ENCODE assay signal across 25 cellular contexts in the genomic region with DNA sequence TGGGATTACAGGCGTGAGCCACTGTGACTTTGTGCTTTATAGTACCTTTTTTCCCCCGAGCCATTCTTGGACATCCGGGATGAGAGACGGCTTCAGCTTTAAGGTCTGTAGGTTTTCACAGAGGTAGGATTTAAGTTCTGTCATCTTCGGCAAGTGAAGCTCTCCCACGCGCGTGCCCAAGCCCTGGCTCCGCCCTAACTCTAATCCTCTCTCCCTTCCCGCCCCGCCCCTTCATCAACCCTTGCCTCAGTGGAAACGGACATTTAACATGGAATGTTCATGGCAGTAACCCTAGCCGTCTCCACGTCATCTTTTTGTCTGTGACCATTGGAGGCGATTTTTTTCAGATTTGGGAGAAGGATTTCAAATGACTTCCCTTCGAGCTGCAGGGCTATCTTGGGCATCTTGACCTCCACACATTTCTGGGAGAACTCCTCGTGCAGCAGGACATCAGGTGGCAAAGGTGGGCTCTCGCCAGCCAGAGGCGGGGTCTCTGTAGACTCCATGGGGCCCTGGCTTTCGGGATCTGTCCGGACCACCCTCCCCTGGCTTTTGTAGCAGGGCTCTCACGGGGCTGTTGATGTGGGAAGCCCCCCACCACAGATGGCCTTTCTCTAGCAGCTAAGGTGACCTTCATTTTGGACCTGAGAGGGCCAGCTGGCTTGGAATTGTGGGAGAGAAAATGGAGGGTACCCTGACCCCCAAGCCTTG. TPM values are rescaled to one million over a fixed set of nuclear protein-coding genes. Genes with fewer than 3 reads are reported as not detected.
A peak's percentile ranks its signal among the peaks of the same experiment; 100 is the strongest.
DNase-seq lines count a peak whose midpoint lies in the region; ATAC-seq, FAIRE-seq and TF ChIP-seq lines count a peak whose summit lies in the region.
"Had no signal": no experiment of that assay in that cellular context is flagged by ENCODE, and none has a peak within 500 bp of the region (broad histone marks: within the 10 kb centered on the region; RNA-seq: fewer than 3 reads in every experiment).

No MANE protein-coding gene starts in this region.

- DNase-seq in K562 (ENCODE audit: extremely low read depth in 1 of 4, low spot score in 3 of 4) (peak; percentile 61 to 90 (median 71)), osteocyte (ENCODE audit: extremely low spot score, unreplicated experiment) (peak; percentile 59), psoas muscle (no peak)
- DNase-seq: AML-193, C1 segment of cervical spinal cord, Calu3, DMS153, GM23248, NCI-H1105, NCI-H146, NCI-H2029, NCI-H2227 treated with DMSO at 0.1 percent for 48 hours, NCI-H510A, NCI-H748 treated with DMSO at 0.1 percent for 48 hours had no signal

- peak overlapping the region; percentile 89 for H2AFZ ChIP-seq in K562 (ENCODE audit: low read depth, low read length)
- H2AFZ ChIP-seq: GM23248 had no signal

- H3K36me3 ChIP-seq in HEK293 (ENCODE audit: control insufficient read depth in 2 of 2, insufficient read depth in 1 of 2, low read length in 2 of 2) (no peaks in the 10 kb centered on the region), K562 (ENCODE audit: control insufficient read depth, insufficient read depth, low read length) (no peaks in the 10 kb centered on the region), liver (ENCODE audit: control insufficient read depth in 4 of 4, insufficient read depth in 3 of 4, low read depth in 1 of 4, low read length in 3 of 4) (no peaks in the 10 kb centered on the region), psoas muscle (ENCODE audit: insufficient read depth in 1 of 2, low read depth in 1 of 2) (no peaks in the 10 kb centered on the region)
- H3K36me3 ChIP-seq: HAP-1 had no signal

- peaks cover 3% of the 10 kb centered on the region; the same call in 1 of the 3 replicates for H3K79me2 ChIP-seq in K562 (ENCODE audit: control insufficient read depth, insufficient read depth, low read length)

- H3K9me1 ChIP-seq in K562 (ENCODE audit: control insufficient read depth, insufficient read depth, low read length): no peaks in the 10 kb centered on the region

- H3K27ac ChIP-seq in HEK293 (ENCODE audit: extremely low read depth, low read depth, low read length): no peak overlapping the region
- H3K27ac ChIP-seq in K562 (ENCODE audit: extremely low read depth, low read depth, low read length): peak overlapping the region; percentile 53
- peak overlapping the region; percentile 37 to 69 for H3K27ac ChIP-seq in liver (ENCODE audit: low read depth in 1 of 2, low read length in 2 of 2)
- H3K27ac ChIP-seq in psoas muscle: no peak overlapping the region
- H3K27ac ChIP-seq: GM23248, KMS-11 had no signal

- no peaks in the 10 kb centered on the region for H3K4me1 Mint-ChIP-seq in osteocyte (ENCODE audit: unreplicated experiment)

- TSS peak; percentile 85 for BruUV-seq in K562 (replicated peaks; lab: Mats Ljungman, UMichigan)

- intact Hi-C loops in K562 (cut with micrococcal nuclease) (loop anchor here (2.0 kb wide), 1 partner anchor 83 kb away; the partner anchor contains the start of gene ADI1), psoas muscle (cut with DNase I) (no loop called here)

- no peak for TF ChIP-seq CTCF in HEK293 (tag by site-specific recombination; IDR thresholded peaks at IDR 0.05)
- TF ChIP-seq CTCF in K562 (IDR thresholded peaks at IDR 0.05 in 2 of 3, conservative IDR thresholded peaks at IDR 0.05 in 1 of 3; ENCODE audit: insufficient read depth in 2 of 3, low read depth in 1 of 3, low read length in 3 of 3): no peak
- TF ChIP-seq CTCF in liver (IDR thresholded peaks at IDR 0.05; ENCODE audit: low read depth, low read length, missing input control): no peak
- TF ChIP-seq CTCF in osteocyte (IDR thresholded peaks at IDR 0.05): no peak
- no peak for TF ChIP-seq CTCF in psoas muscle (IDR thresholded peaks at IDR 0.05)

- H3K4me3 Mint-ChIP-seq in osteocyte (ENCODE audit: unreplicated experiment): no peak overlapping the region
- H3K4me3 Mint-ChIP-seq: CD8-positive, alpha-beta T cell had no signal

- ATAC-seq in K562: peak; percentile 81
- no peak for ATAC-seq in psoas muscle
- ATAC-seq in GM21423 (IDR thresholded peaks at IDR 0.05; ENCODE audit: unreplicated experiment): no peak
- no peak for ATAC-seq in HG03039 (IDR thresholded peaks at IDR 0.05; ENCODE audit: unreplicated experiment)
- ATAC-seq: CD8-positive, alpha-beta T cell; Panc1 had no signal

- CTCF ChIA-PET in HEK293 (lab: Yijun Ruan, JAX): no interaction called here
- CTCF ChIA-PET in K562 (lab: Yijun Ruan, JAX; ENCODE audit: low intra/inter-chr PET ratio): no interaction called here

- FAIRE-seq in K562 (lab: Jason Lieb, UNC): peak; percentile 93
- FAIRE-seq: GM12891 had no signal

- no peak overlapping the region for H3K27ac Mint-ChIP-seq in osteocyte (ENCODE audit: unreplicated experiment)
- H3K27ac Mint-ChIP-seq: CD8-positive, alpha-beta T cell had no signal

- 0 out of 2 replicates have a peak, but pooled peaks have one; percentile 32 for TF ChIP-seq POLR2A in K562 (conservative IDR thresholded peaks at IDR 0.05)

- no peaks in the 10 kb centered on the region for H3K9me3 ChIP-seq in HEK293 (ENCODE audit: control insufficient read depth, insufficient read depth, low read depth, low read length)
- H3K9me3 ChIP-seq in K562 (replicated peaks; ENCODE audit: control insufficient read depth, insufficient read depth, low read depth, low read length): peaks cover 9% of the 10 kb centered on the region; the same call in 1 of the 2 replicates
- H3K9me3 ChIP-seq in liver (ENCODE audit: control insufficient read depth in 4 of 4, low read length in 3 of 4): no peaks in the 10 kb centered on the region
- H3K9me3 ChIP-seq in psoas muscle: no peaks in the 10 kb centered on the region
- H3K9me3 ChIP-seq: HAP-1 had no signal

- no peaks in the 10 kb centered on the region for H3K36me3 Mint-ChIP-seq in osteocyte (ENCODE audit: unreplicated experiment)
- H3K36me3 Mint-ChIP-seq: CD8-positive, alpha-beta T cell had no signal

- POLR2A ChIA-PET in HEK293 (lab: Yijun Ruan, JAX) (interaction anchor here (1.0 kb wide), 1 partner anchor 43 kb away, joined by 3 read pairs; the partner anchor contains the start of gene RNASEH1), K562 (lab: Yijun Ruan, JAX) (interaction anchor here (0.6 to 2.3 kb wide), 6 partner anchors 15 to 1760 kb away, joined by 3 to 11 read pairs (median 4); partner anchors contain the start of gene RNASEH1)

- H3K9ac ChIP-seq in K562 (ENCODE audit: insufficient read depth in 1 of 2, low read depth in 2 of 2, low read length in 2 of 2) (peak overlapping the region; percentile 27 to 61; a peak in 3 of 4 replicates), liver (ENCODE audit: low read depth in 1 of 2, low read length in 2 of 2) (no peak overlapping the region)
- H3K9ac ChIP-seq: GM23248, KMS-11 had no signal

- H3K4me1 ChIP-seq in HEK293 (ENCODE audit: control insufficient read depth, insufficient read depth, low read length): no peaks in the 10 kb centered on the region
- H3K4me1 ChIP-seq in K562 (replicated peaks in 1 of 2; ENCODE audit: control insufficient read depth in 2 of 2, insufficient read depth in 2 of 2, low read length in 2 of 2): peaks cover 20 to 69% of the 10 kb centered on the region in 2 experiments
- peaks cover 3 to 33% (median 22%) of the 10 kb centered on the region in 4 donors for H3K4me1 ChIP-seq in liver (ENCODE audit: control insufficient read depth in 4 of 4, insufficient read depth in 4 of 4, low read length in 3 of 4)
- H3K4me1 ChIP-seq in psoas muscle: no peaks in the 10 kb centered on the region

- 3% methylated on average over 21 of the region's 22 CpGs for WGBS in K562 (ENCODE audit: insufficient coverage, low coverage, missing lambda C conversion rate)
- 78% methylated on average over 22 of the region's 22 CpGs for WGBS in liver
- 60 to 71% (median 63%) methylated on average over 22 of the region's 22 CpGs for WGBS in psoas muscle, 3 donors

- TF ChIP-seq RAD21 in K562 (CRISPR knock-in tag; conservative IDR thresholded peaks at IDR 0.05 in 1 of 2, IDR thresholded peaks at IDR 0.05 in 1 of 2): no peak
- TF ChIP-seq RAD21 in liver (IDR thresholded peaks at IDR 0.05): no peak

- no peak overlapping the region for H3K4me3 ChIP-seq in HEK293 (ENCODE audit: low read depth, low read length)
- peak overlapping the region; percentile 29 for H3K4me3 ChIP-seq in K562
- H3K4me3 ChIP-seq in liver (ENCODE audit: low read depth in 1 of 3, low read length in 3 of 3): no peak overlapping the region
- no peak overlapping the region for H3K4me3 ChIP-seq in psoas muscle
- H3K4me3 ChIP-seq: GM23248, HAP-1 had no signal

- no peak for TF ChIP-seq EP300 in K562 (IDR thresholded peaks at IDR 0.05; ENCODE audit: low read length)

- no peaks in the 10 kb centered on the region for H3K27me3 ChIP-seq in K562 (ENCODE audit: control insufficient read depth in 2 of 2, insufficient read depth in 2 of 2, low read length in 2 of 2)
- no peaks in the 10 kb centered on the region for H3K27me3 ChIP-seq in liver (ENCODE audit: control insufficient read depth in 4 of 4, insufficient read depth in 4 of 4, low read length in 3 of 4)
- peaks cover 0 to 25% (median 10%) of the 10 kb centered on the region in 3 donors for H3K27me3 ChIP-seq in psoas muscle (ENCODE audit: insufficient read depth in 3 of 3, low read length in 2 of 3)

- peaks cover 3% of the 10 kb centered on the region for H3K27me3 Mint-ChIP-seq in osteocyte (ENCODE audit: unreplicated experiment)

- in situ Hi-C loops in K562 (cut with MboI): no loop called here

- H4K20me1 ChIP-seq in K562 (replicated peaks; ENCODE audit: control insufficient read depth, insufficient read depth, low read length): no peaks in the 10 kb centered on the region

- H3K9me3 Mint-ChIP-seq in osteocyte (ENCODE audit: unreplicated experiment): no peaks in the 10 kb centered on the region
- H3K9me3 Mint-ChIP-seq: CD8-positive, alpha-beta T cell had no signal

- peak overlapping the region; percentile 75 for H3K4me2 ChIP-seq in K562 (ENCODE audit: insufficient read depth, low read length)
- H3K4me2 ChIP-seq: KMS-11 had no signal

RNA-seq across cellular contexts. Expression of gene COLEC11, which starts 6.8 kb away (rescaled TPM):
- 2.0 and 3.4 TPM in 2 replicates for total RNA-seq in K562 (2011; cell fraction: chromatin; rRNA removed; ENCODE audit: low replicate concordance)
- 3.3 and 3.7 TPM in 2 replicates for total RNA-seq in K562 (2011; cell fraction: nucleolus; rRNA removed)
- 3.4 and 3.7 TPM in 2 replicates for total RNA-seq in K562 (2011; cell fraction: nucleoplasm; rRNA removed)
- total RNA-seq in K562 (2014; rRNA removed): 2.9 and 5.4 TPM in 2 replicates
- 0.67 and 0.98 TPM in 2 replicates for total RNA-seq in K562 (2014; rRNA removed; fragmentation: Illumina TruSeq; extraction: Trizol)
- 2.0 and 2.6 TPM in 2 replicates for total RNA-seq in K562 (2015; rRNA removed; fragmentation: Illumina TruSeq; extraction: Trizol)
- 2.9 and 4.3 TPM in 2 replicates for total RNA-seq in K562 (2021)
- 0.93 and 1.6 TPM in 2 replicates for polyA plus RNA-seq in K562 (2011; rRNA removed)
- polyA plus RNA-seq in K562 (2011; cell fraction: cytosol; rRNA removed): 1.6 and 4.7 TPM in 2 replicates
- 0.69 and 1.5 TPM in 2 replicates for polyA plus RNA-seq in K562 (2011; cell fraction: nucleus; rRNA removed)
- polyA plus RNA-seq in K562 (2012): 3.8 and 6.7 TPM in 2 replicates
- 1.8 and 3.2 TPM in 2 replicates for polyA plus RNA-seq in K562 (2014; fragmentation: Illumina TruSeq; extraction: Trizol)
- polyA plus RNA-seq in K562 (2014; fragmentation: Nextera tagmentation; extraction: Ambion mirVana): under 1 TPM; 0.32 to 0.73 TPM
- 3.3 and 4.3 TPM in 2 replicates for polyA plus RNA-seq in K562 (2014; rRNA removed)
- polyA minus RNA-seq in K562 (2011; rRNA and poly(A)+ RNA removed): 0.63 and 1.2 TPM in 2 replicates
- not detected in 2 replicates for polyA minus RNA-seq in K562 (2011; cell fraction: cytosol; rRNA and poly(A)+ RNA removed)
- 0.54 and 0.78 TPM in 2 replicates for polyA minus RNA-seq in K562 (2011; cell fraction: nucleus; rRNA and poly(A)+ RNA removed)
- 10 to 100 TPM; 31.0 to 62.7 TPM for total RNA-seq in liver
- polyA plus RNA-seq in liver: 100 to 1,000 TPM in 1 of 2 donors, 10 to 100 TPM in 1; 79.1 to 100 TPM
- not detected in 2 replicates for total RNA-seq in osteocyte
- under 1 TPM in 3 of 4 donors, not detected in 1; 0.22 to 0.79 (median 0.40) TPM for total RNA-seq in psoas muscle
- 1 to 10 TPM in 1 of 3 donors, under 1 TPM in 2; 0.23 to 1.0 (median 0.35) TPM for polyA plus RNA-seq in psoas muscle
- total RNA-seq: Calu3; CD8-positive, alpha-beta T cell; GM23248 had no signal
- polyA plus RNA-seq: GM23248 had no signal

RNA-seq across cellular contexts. Expression of gene RPS7, which starts 26.7 kb away (rescaled TPM):
- total RNA-seq in K562 (2011; cell fraction: chromatin; rRNA removed; ENCODE audit: low replicate concordance): 147 and 178 TPM in 2 replicates
- 248 and 275 TPM in 2 replicates for total RNA-seq in K562 (2011; cell fraction: nucleolus; rRNA removed)
- total RNA-seq in K562 (2011; cell fraction: nucleoplasm; rRNA removed): 393 and 713 TPM in 2 replicates
- 2,103 and 2,507 TPM in 2 replicates for total RNA-seq in K562 (2014; rRNA removed)
- total RNA-seq in K562 (2014; rRNA removed; fragmentation: Illumina TruSeq; extraction: Trizol): 3,088 and 3,235 TPM in 2 replicates
- total RNA-seq in K562 (2015; rRNA removed; fragmentation: Illumina TruSeq; extraction: Trizol): 4,033 and 4,169 TPM in 2 replicates
- total RNA-seq in K562 (2021): 2,201 and 2,441 TPM in 2 replicates
- 2,427 and 2,760 TPM in 2 replicates for polyA plus RNA-seq in K562 (2011; rRNA removed)
- polyA plus RNA-seq in K562 (2011; cell fraction: cytosol; rRNA removed): 843 and 1,466 TPM in 2 replicates
- 522 and 963 TPM in 2 replicates for polyA plus RNA-seq in K562 (2011; cell fraction: nucleus; rRNA removed)
- polyA plus RNA-seq in K562 (2012): 1,908 and 2,807 TPM in 2 replicates
- 2,675 and 2,931 TPM in 2 replicates for polyA plus RNA-seq in K562 (2014; fragmentation: Illumina TruSeq; extraction: Trizol)
- 1,000 to 10,000 TPM; 2,718 to 3,051 TPM for polyA plus RNA-seq in K562 (2014; fragmentation: Nextera tagmentation; extraction: Ambion mirVana)
- polyA plus RNA-seq in K562 (2014; rRNA removed): 2,676 and 2,779 TPM in 2 replicates
- polyA minus RNA-seq in K562 (2011; rRNA and poly(A)+ RNA removed): 462 and 473 TPM in 2 replicates
- polyA minus RNA-seq in K562 (2011; cell fraction: cytosol; rRNA and poly(A)+ RNA removed): 394 and 466 TPM in 2 replicates
- 97.9 and 170 TPM in 2 replicates for polyA minus RNA-seq in K562 (2011; cell fraction: nucleus; rRNA and poly(A)+ RNA removed)
- total RNA-seq in liver: 100 to 1,000 TPM; 523 to 852 TPM
- polyA plus RNA-seq in liver: 100 to 1,000 TPM; 315 to 610 TPM
- 1,082 and 1,101 TPM in 2 replicates for total RNA-seq in osteocyte
- 100 to 1,000 TPM; 471 to 725 (median 638) TPM for total RNA-seq in psoas muscle
- 1,000 to 10,000 TPM; 1,251 to 1,967 (median 1,335) TPM for polyA plus RNA-seq in psoas muscle

RNA-seq across cellular contexts. Expression of gene RNASEH1, which starts 43.6 kb away (rescaled TPM):
- 18.2 and 25.1 TPM in 2 replicates for total RNA-seq in K562 (2011; cell fraction: chromatin; rRNA removed; ENCODE audit: low replicate concordance)
- 21.2 and 21.8 TPM in 2 replicates for total RNA-seq in K562 (2011; cell fraction: nucleolus; rRNA removed)
- 16.9 and 21.5 TPM in 2 replicates for total RNA-seq in K562 (2011; cell fraction: nucleoplasm; rRNA removed)
- total RNA-seq in K562 (2014; rRNA removed) (46.5 and 46.8 TPM in 2 replicates), K562 (2014; rRNA removed; fragmentation: Illumina TruSeq; extraction: Trizol) (40.8 and 42.8 TPM in 2 replicates), K562 (2015; rRNA removed; fragmentation: Illumina TruSeq; extraction: Trizol) (47.1 and 47.5 TPM in 2 replicates), K562 (2021) (44.1 and 45.6 TPM in 2 replicates), liver (10 to 100 TPM; 10.2 to 18.7 TPM), osteocyte (24.6 and 25.5 TPM in 2 replicates), psoas muscle (10 to 100 TPM; 15.6 to 32.4 (median 20.9) TPM)
- polyA plus RNA-seq in K562 (2011; rRNA removed) (21.7 and 25.7 TPM in 2 replicates), K562 (2014; fragmentation: Illumina TruSeq; extraction: Trizol) (34.7 and 35.3 TPM in 2 replicates), K562 (2014; fragmentation: Nextera tagmentation; extraction: Ambion mirVana) (10 to 100 TPM; 27.5 to 32.7 TPM), K562 (2014; rRNA removed) (46.8 and 47.9 TPM in 2 replicates), liver (10 to 100 TPM; 12.0 to 13.8 TPM), psoas muscle (10 to 100 TPM; 11.5 to 45.6 (median 21.1) TPM)
- 13.4 and 16.5 TPM in 2 replicates for polyA plus RNA-seq in K562 (2011; cell fraction: cytosol; rRNA removed)
- polyA plus RNA-seq in K562 (2011; cell fraction: nucleus; rRNA removed): 19.4 and 20.6 TPM in 2 replicates
- polyA plus RNA-seq in K562 (2012): 19.1 and 35.8 TPM in 2 replicates
- polyA minus RNA-seq in K562 (2011; rRNA and poly(A)+ RNA removed): 20.3 and 20.5 TPM in 2 replicates
- polyA minus RNA-seq in K562 (2011; cell fraction: cytosol; rRNA and poly(A)+ RNA removed): 14.8 and 18.3 TPM in 2 replicates
- 14.9 and 20.8 TPM in 2 replicates for polyA minus RNA-seq in K562 (2011; cell fraction: nucleus; rRNA and poly(A)+ RNA removed)

RNA-seq across cellular contexts. Expression of gene ALLC, which starts 56.3 kb away (rescaled TPM):
- not detected in 2 replicates for total RNA-seq in K562 (2011; cell fraction: chromatin; rRNA removed; ENCODE audit: low replicate concordance)
- total RNA-seq in K562 (2011; cell fraction: nucleolus; rRNA removed): not detected in 2 replicates
- total RNA-seq in K562 (2011; cell fraction: nucleoplasm; rRNA removed): not detected in 2 replicates
- total RNA-seq in K562 (2014; rRNA removed): not detected in 2 replicates
- total RNA-seq in K562 (2014; rRNA removed; fragmentation: Illumina TruSeq; extraction: Trizol): not detected in 2 replicates
- not detected in 2 replicates for total RNA-seq in K562 (2015; rRNA removed; fragmentation: Illumina TruSeq; extraction: Trizol)
- not detected in 2 replicates for total RNA-seq in K562 (2021)
- polyA plus RNA-seq in K562 (2011; rRNA removed): not detected in 2 replicates
- polyA plus RNA-seq in K562 (2011; cell fraction: cytosol; rRNA removed): not detected in 2 replicates
- not detected in 2 replicates for polyA plus RNA-seq in K562 (2011; cell fraction: nucleus; rRNA removed)
- polyA plus RNA-seq in K562 (2012): not detected in 2 replicates
- polyA plus RNA-seq in K562 (2014; fragmentation: Illumina TruSeq; extraction: Trizol): not detected in 2 replicates
- polyA plus RNA-seq in K562 (2014; fragmentation: Nextera tagmentation; extraction: Ambion mirVana): not detected
- polyA plus RNA-seq in K562 (2014; rRNA removed): not detected in 2 replicates
- polyA minus RNA-seq in K562 (2011; rRNA and poly(A)+ RNA removed): not detected in 2 replicates
- polyA minus RNA-seq in K562 (2011; cell fraction: cytosol; rRNA and poly(A)+ RNA removed): not detected in 2 replicates
- not detected in 2 replicates for polyA minus RNA-seq in K562 (2011; cell fraction: nucleus; rRNA and poly(A)+ RNA removed)
- total RNA-seq in liver: 1 to 10 TPM in 1 of 2 donors, under 1 TPM in 1; 0.14 to 1.3 TPM
- 1 to 10 TPM in 1 of 2 donors, under 1 TPM in 1; 0.09 to 1.4 TPM for polyA plus RNA-seq in liver
- not detected in 2 replicates for total RNA-seq in osteocyte
- total RNA-seq in psoas muscle: not detected
- polyA plus RNA-seq in psoas muscle: not detected
- total RNA-seq: Calu3; CD8-positive, alpha-beta T cell; G401; GM23248; HT1080 had no signal
- polyA plus RNA-seq: GM23248 had no signal

Comparison
In these comparisons a context has a peak if more than half of its experiments do, and no peak if none do; other contexts are left out.
1. H3K27ac ChIP-seq: peak in K562 (single experiment) and liver (2 of 2); none in HEK293 (single experiment) and psoas muscle (single experiment).
2. DNase-seq: peak in K562 (4 of 4) and osteocyte (single experiment); none in psoas muscle (0 of 2).
3. H3K9ac ChIP-seq: peak in K562 (2 of 2); none in liver (0 of 2).
4. RNA of gene COLEC11, which starts 6.8 kb away (total RNA-seq): 31.0 to 62.7 TPM in liver; 0.67 to 5.4 TPM in K562, 0.22 to 0.79 TPM in psoas muscle and not detected in osteocyte; every median in the first group is over 4 times any median in the second.
5. Of the 44 proteins assayed by ChIP-seq in both K562 and HEK293: peak only in K562: PRDM10 and ZBTB7A; only in HEK293: KLF1; in both: none; in neither: 41.